Comparison of ENCODE assay signal across 15 cellular contexts in genomic region chr7:16609842-16610450, GRCh38. TPM values are rescaled to one million over a fixed set of nuclear protein-coding genes. Genes with fewer than 3 reads are reported as not detected.
DNase-seq lines count a peak whose midpoint lies in the region; ATAC-seq and TF ChIP-seq lines count a peak whose summit lies in the region.
"Had no signal": no experiment of that assay in that cellular context is flagged by ENCODE, and none has a peak within 500 bp of the region (broad histone marks: within the 10 kb centered on the region; RNA-seq: fewer than 3 reads in every experiment).

No MANE protein-coding gene starts in this region.

- 90% methylated on average over 4 of the region's 4 CpGs for WGBS in SK-N-SH (ENCODE audit: low lambda C conversion rate)

- no peaks in the 10 kb centered on the region for H3K27me3 ChIP-seq in SK-N-SH (ENCODE audit: insufficient read depth)
- H3K27me3 ChIP-seq: BLaER1, esophagus squamous epithelium had no signal

- no peaks in the 10 kb centered on the region for H3K9me3 ChIP-seq in SK-N-SH
- H3K9me3 ChIP-seq: BLaER1, esophagus squamous epithelium had no signal

- CTCF ChIA-PET in GM10248 (lab: Yijun Ruan, JAX): interaction anchor here (0.9 to 1.3 kb wide), 2 partner anchors 23 to 45 kb away, joined by 3 read pairs; no protein-coding TSS in a partner anchor
- CTCF ChIA-PET in SK-N-SH (lab: Yijun Ruan, JAX): interaction anchor here (1.3 to 1.4 kb wide), 2 partner anchors 21 to 45 kb away, joined by 3 read pairs; no protein-coding TSS in a partner anchor

- H3F3A ChIP-seq in SK-N-SH (replicated peaks; ENCODE audit: insufficient read depth): no peaks in the 10 kb centered on the region

- TF ChIP-seq CTCF in GM10248 (IDR thresholded peaks at IDR 0.05; ENCODE audit: control extremely low read depth, extremely low read depth, low read depth, missing control alignments) (no peak), fibroblast of mammary gland (conservative IDR thresholded peaks at IDR 0.05; ENCODE audit: control insufficient read depth, insufficient read depth, low read depth, low read length) (no peak), SK-N-SH (IDR thresholded peaks at IDR 0.05) (no peak)

- no peak overlapping the region for H2AFZ ChIP-seq in SK-N-SH (ENCODE audit: low read depth)

- TF ChIP-seq RAD21 in SK-N-SH (IDR thresholded peaks at IDR 0.05; ENCODE audit: low read length): no peak

- no peaks in the 10 kb centered on the region for H4K20me1 ChIP-seq in SK-N-SH (ENCODE audit: insufficient read depth)
- H4K20me1 ChIP-seq: BLaER1 had no signal

- H3K4me3 ChIP-seq in fibroblast of mammary gland (ENCODE audit: control insufficient read depth, low read depth, low read length) (no peak overlapping the region), SK-N-SH (ENCODE audit: low read depth in 2 of 2, low read length in 1 of 2) (no peak overlapping the region)
- H3K4me3 ChIP-seq: BLaER1, esophagus squamous epithelium had no signal

- H3K9ac ChIP-seq in SK-N-SH: no peak overlapping the region
- H3K9ac ChIP-seq: BLaER1 had no signal

- H3K4me2 ChIP-seq in SK-N-SH: no peak overlapping the region
- H3K4me2 ChIP-seq: BLaER1 had no signal

- TF ChIP-seq EP300 in SK-N-SH (IDR thresholded peaks at IDR 0.05; ENCODE audit: borderline replicate concordance in 1 of 2, low read depth in 1 of 2, low read length in 1 of 2): no peak

- no peaks in the 10 kb centered on the region for H3K9me2 ChIP-seq in SK-N-SH

- no peaks in the 10 kb centered on the region for H3K4me1 ChIP-seq in SK-N-SH (ENCODE audit: control insufficient read depth in 1 of 2, insufficient read depth in 2 of 2, low read depth in 1 of 2, low read length in 1 of 2)
- H3K4me1 ChIP-seq: BLaER1, esophagus squamous epithelium had no signal

- H3K79me2 ChIP-seq in SK-N-SH (ENCODE audit: insufficient read depth): no peaks in the 10 kb centered on the region

- DNase-seq in GM10248 (ENCODE audit: extremely low spot score): peak; percentile 18
- DNase-seq in fibroblast of mammary gland (ENCODE audit: low read depth): peak; percentile 15
- no peak for DNase-seq in stimulated activated CD4-positive, alpha-beta T cell treated with anti-CD3 and anti-CD28 coated beads, Interleukin-12 subunit alpha, Interleukin-12 subunit beta, amount 100 ng/mL, for 4 hours
- no peak for DNase-seq in SHP77 (lab: John Stamatoyannopoulos, UW)
- no peak for DNase-seq in NCI-H128 (lab: John Stamatoyannopoulos, UW; ENCODE audit: unreplicated experiment)
- no peak for DNase-seq in SK-N-SH
- DNase-seq: activated CD4-positive, alpha-beta T cell treated with anti-CD3 and anti-CD28 coated beads, Interleukin-2, amount 10 ng/mL, durations not matched to agents 24 days and 14 days; anterior cingulate cortex; esophagus squamous epithelium; KBM-7; NK-92 treated with Interleukin-12 subunit alpha and Interleukin-12 subunit beta, amount 100 ng/mL, for 24 hours; stimulated activated CD4-positive, alpha-beta T cell treated with anti-CD3 and anti-CD28 coated beads, Interleukin-1b, Interleukin-23, amount 100 ng/mL, for 48 hours had no signal

- POLR2A ChIA-PET in GM10248 (lab: Yijun Ruan, JAX): no interaction called here
- POLR2A ChIA-PET in SK-N-SH (lab: Yijun Ruan, JAX): no interaction called here

- no peak overlapping the region for H3K27ac ChIP-seq in SK-N-SH (ENCODE audit: low read depth in 2 of 2, low read length in 1 of 2)
- H3K27ac ChIP-seq: BLaER1, esophagus squamous epithelium had no signal

- peaks cover 42 to 50% of the 10 kb centered on the region in 2 experiments for H3K36me3 ChIP-seq in SK-N-SH (replicated peaks in 1 of 2; ENCODE audit: control insufficient read depth in 1 of 2, insufficient read depth in 2 of 2, low read length in 1 of 2)

- ATAC-seq in GM21576 (IDR thresholded peaks at IDR 0.05; ENCODE audit: unreplicated experiment) (peak; percentile 59), HG03457 (IDR thresholded peaks at IDR 0.05; ENCODE audit: unreplicated experiment) (peak; percentile 92)

TF ChIP-seq in SK-N-SH, 30 proteins besides CTCF, POLR2A, EP300 and RAD21:
- TF ChIP-seq RCOR1 (IDR thresholded peaks at IDR 0.05; ENCODE audit: low read length) (no peak), NFIC (IDR thresholded peaks at IDR 0.05; ENCODE audit: borderline replicate concordance) (no peak), NRF1 (IDR thresholded peaks at IDR 0.05; ENCODE audit: low read depth, low read length) (no peak), YY1 (IDR thresholded peaks at IDR 0.05; ENCODE audit: low read depth) (no peak), USF2 (IDR thresholded peaks at IDR 0.05; ENCODE audit: borderline replicate concordance, low read depth, low read length) (no peak), IRF3 (IDR thresholded peaks at IDR 0.05; ENCODE audit: low read depth, low read length) (no peak), USF1 (IDR thresholded peaks at IDR 0.05; ENCODE audit: borderline replicate concordance, low read depth) (no peak), CHD2 (IDR thresholded peaks at IDR 0.05; ENCODE audit: low read length, partially characterized antibody) (no peak), ZBTB33 (IDR thresholded peaks at IDR 0.05; ENCODE audit: borderline replicate concordance, low read depth) (no peak), JUND (IDR thresholded peaks at IDR 0.05) (no peak), RXRA (IDR thresholded peaks at IDR 0.05; ENCODE audit: borderline replicate concordance, low read depth) (no peak), TCF12 (IDR thresholded peaks at IDR 0.05) (no peak), MEF2A (IDR thresholded peaks at IDR 0.05; ENCODE audit: borderline replicate concordance, low read depth) (no peak), TAF1 (IDR thresholded peaks at IDR 0.05; ENCODE audit: borderline replicate concordance, low read depth, low read length) (no peak), EZH2phosphoT487 (IDR thresholded peaks at IDR 0.05; ENCODE audit: borderline replicate concordance, low read depth) (no peak), ELF1 (IDR thresholded peaks at IDR 0.05) (no peak), RFX5 (IDR thresholded peaks at IDR 0.05; ENCODE audit: low read length) (no peak)

RNA-seq across cellular contexts. Expression of gene ANKMY2, which starts 35.6 kb away (rescaled TPM):
- 15.8 and 22.4 TPM in 2 replicates for polyA plus RNA-seq in SK-N-SH (2012; rRNA removed)
- polyA plus RNA-seq in SK-N-SH (2012; cell fraction: cytosol; rRNA removed): 21.3 and 22.1 TPM in 2 replicates
- 11.9 and 25.6 TPM in 2 replicates for polyA plus RNA-seq in SK-N-SH (2012; cell fraction: nucleus; rRNA removed)

RNA-seq across cellular contexts. Expression of gene BZW2, which starts 36.0 kb away (rescaled TPM):
- polyA plus RNA-seq in SK-N-SH (2012; rRNA removed): 60.4 and 71.9 TPM in 2 replicates
- polyA plus RNA-seq in SK-N-SH (2012; cell fraction: cytosol; rRNA removed): 94.5 and 115 TPM in 2 replicates
- 43.2 and 51.1 TPM in 2 replicates for polyA plus RNA-seq in SK-N-SH (2012; cell fraction: nucleus; rRNA removed)

Comparison
In these comparisons a context has a peak if more than half of its experiments do, and no peak if none do; other contexts are left out.
1. DNase-seq: peak in GM10248 (single experiment) and fibroblast of mammary gland (single experiment); none in stimulated activated CD4-positive, alpha-beta T cell treated with anti-CD3 and anti-CD28 coated beads, Interleukin-12 subunit alpha, Interleukin-12 subunit beta, amount 100 ng/mL, for 4 hours (single experiment), SHP77 (0 of 2), NCI-H128 (single experiment) and SK-N-SH (single experiment).